19 cellular contexts compared by ENCODE assay signal in genomic region chr5:33275921-33276705, GRCh38.
DNase-seq lines count a peak whose midpoint lies in the region; ATAC-seq and TF ChIP-seq lines count a peak whose summit lies in the region.
"Had no signal": no experiment of that assay in that cellular context is flagged by ENCODE, and none has a peak within 500 bp of the region (broad histone marks: within the 10 kb centered on the region; RNA-seq: fewer than 3 reads in every experiment).

No MANE protein-coding gene starts in this region.

- POLR2A ChIA-PET in GM10248 (lab: Yijun Ruan, JAX), result no interaction called here

- H3K79me2 ChIP-seq in ACC112 (ENCODE audit: control insufficient read depth, insufficient read depth, low read length, unreplicated experiment), result no peaks in the 10 kb centered on the region
- no peaks in the 10 kb centered on the region for H3K79me2 ChIP-seq in GM23338 (replicated peaks; ENCODE audit: insufficient read depth)

- ATAC-seq in GM23338, result no peak
- peak; percentile 48 for ATAC-seq in SK-N-SH treated with all-trans-retinoic acid at 6 μM for 48 hours
- no peak for ATAC-seq in HG02973 (IDR thresholded peaks at IDR 0.05; ENCODE audit: unreplicated experiment)
- no peak for ATAC-seq in GM18870 (IDR thresholded peaks at IDR 0.05; ENCODE audit: unreplicated experiment)
- ATAC-seq: A549; activated T-cell treated with anti-CD3 and anti-CD28 coated beads, Interleukin-2, amount 50 U/mL, for 72 hours; esophagus mucosa; HepG2; left colon had no signal

- TF ChIP-seq CTCF in GM23338 (conservative IDR thresholded peaks at IDR 0.05; ENCODE audit: low read depth in 2 of 2), result no peak
- TF ChIP-seq CTCF in fibroblast of the aortic adventitia (IDR thresholded peaks at IDR 0.05; ENCODE audit: insufficient read depth, low read length), result no peak
- TF ChIP-seq CTCF in GM10248 (IDR thresholded peaks at IDR 0.05; ENCODE audit: control extremely low read depth, extremely low read depth, low read depth, missing control alignments), result no peak

- H3K4me1 ChIP-seq in ACC112 (ENCODE audit: control insufficient read depth, insufficient read depth, low read length, unreplicated experiment) (peaks cover 17% of the 10 kb centered on the region), GM23338 (ENCODE audit: insufficient read depth) (no peaks in the 10 kb centered on the region)

- no peak overlapping the region for H3K27ac Mint-ChIP-seq in GM23338
- H3K27ac Mint-ChIP-seq: activated naive CD8-positive, alpha-beta T cell; activated T-cell treated with anti-CD3 and anti-CD28 coated beads, Interleukin-2, amount 50 U/mL, for 72 hours; CD4-positive, alpha-beta memory T cell had no signal

- no peaks in the 10 kb centered on the region for H3K27me3 ChIP-seq in ACC112 (ENCODE audit: insufficient read depth, low read length)
- H3K27me3 ChIP-seq in GM23338 (ENCODE audit: insufficient read depth), result no peaks in the 10 kb centered on the region
- H3K27me3 ChIP-seq: dorsolateral prefrontal cortex had no signal

- CTCF ChIA-PET in GM10248 (lab: Yijun Ruan, JAX), result no interaction called here

- H3K27ac ChIP-seq in ACC112 (ENCODE audit: low read depth, low read length) (no peak overlapping the region), GM23338 (ENCODE audit: low read depth) (no peak overlapping the region)
- H3K27ac ChIP-seq: A549, dorsolateral prefrontal cortex, SK-N-MC had no signal

- H3K36me3 Mint-ChIP-seq in GM23338 (ENCODE audit: low read depth), result no peaks in the 10 kb centered on the region
- H3K36me3 Mint-ChIP-seq: activated naive CD8-positive, alpha-beta T cell; CD4-positive, alpha-beta memory T cell; mesothelial cell of epicardium had no signal

- H3K9me3 Mint-ChIP-seq in GM23338, result no peaks in the 10 kb centered on the region
- H3K9me3 Mint-ChIP-seq: activated T-cell treated with anti-CD3 and anti-CD28 coated beads, Interleukin-2, amount 50 U/mL, for 72 hours had no signal

- no peak overlapping the region for H3K4me2 ChIP-seq in GM23338
- H3K4me2 ChIP-seq: A549 had no signal

- H3K4me1 Mint-ChIP-seq in GM23338, result no peaks in the 10 kb centered on the region
- H3K4me1 Mint-ChIP-seq: CD4-positive, alpha-beta memory T cell had no signal

- no peaks in the 10 kb centered on the region for H4K20me1 ChIP-seq in GM23338 (replicated peaks; ENCODE audit: insufficient read depth)

- H3K27me3 Mint-ChIP-seq in GM23338 (ENCODE audit: insufficient read depth, low read depth, poor library complexity), result no peaks in the 10 kb centered on the region
- H3K27me3 Mint-ChIP-seq: activated naive CD8-positive, alpha-beta T cell had no signal

- H3K4me3 ChIP-seq in ACC112 (ENCODE audit: low read depth, low read length) (no peak overlapping the region), GM23338 (no peak overlapping the region), fibroblast of the aortic adventitia (ENCODE audit: low read depth, low read length) (no peak overlapping the region)
- H3K4me3 ChIP-seq: A549, dorsolateral prefrontal cortex, SK-N-MC had no signal

- no peaks in the 10 kb centered on the region for H3F3A ChIP-seq in GM23338 (replicated peaks; ENCODE audit: low read depth)

- no peaks in the 10 kb centered on the region for H3K9me2 ChIP-seq in GM23338 (ENCODE audit: insufficient read depth)

- H2AFZ ChIP-seq in ACC112 (ENCODE audit: low read length, unreplicated experiment) (peak overlapping the region; percentile 23), GM23338 (peak overlapping the region; percentile 10; the same call in 1 of the 2 replicates)

- H3K36me3 ChIP-seq in ACC112 (ENCODE audit: insufficient read depth, low read length), result no peaks in the 10 kb centered on the region
- no peaks in the 10 kb centered on the region for H3K36me3 ChIP-seq in GM23338 (ENCODE audit: insufficient read depth)

- no peak for DNase-seq in GM23338 (ENCODE audit: low spot score)
- peak; percentile 46 for DNase-seq in fibroblast of the aortic adventitia (ENCODE audit: low read depth)
- DNase-seq in GM10248 (ENCODE audit: extremely low spot score), result no peak
- no peak for DNase-seq in mucosa of gallbladder (ENCODE audit: low spot score)
- DNase-seq: activated T-cell treated with anti-CD3 and anti-CD28 coated beads, Interleukin-2, amount 50 U/mL, for 72 hours; CD4-positive, alpha-beta memory T cell; dorsolateral prefrontal cortex; left colon; NCI-H146 had no signal

- H3K4me3 Mint-ChIP-seq in GM23338, result no peak overlapping the region
- H3K4me3 Mint-ChIP-seq: activated naive CD8-positive, alpha-beta T cell; activated T-cell treated with anti-CD3 and anti-CD28 coated beads, Interleukin-2, amount 50 U/mL, for 72 hours; CD4-positive, alpha-beta memory T cell; mesothelial cell of epicardium had no signal

TF ChIP-seq in GM23338, 12 proteins besides CTCF, POLR2A, EP300 and RAD21 (continues in another document):
- TF ChIP-seq ZNF114 (CRISPR knock-in tag; IDR thresholded peaks at IDR 0.05) (no peak), NANOG (IDR thresholded peaks at IDR 0.05; ENCODE audit: borderline replicate concordance) (no peak)
- TF ChIP-seq, protein P1, sequence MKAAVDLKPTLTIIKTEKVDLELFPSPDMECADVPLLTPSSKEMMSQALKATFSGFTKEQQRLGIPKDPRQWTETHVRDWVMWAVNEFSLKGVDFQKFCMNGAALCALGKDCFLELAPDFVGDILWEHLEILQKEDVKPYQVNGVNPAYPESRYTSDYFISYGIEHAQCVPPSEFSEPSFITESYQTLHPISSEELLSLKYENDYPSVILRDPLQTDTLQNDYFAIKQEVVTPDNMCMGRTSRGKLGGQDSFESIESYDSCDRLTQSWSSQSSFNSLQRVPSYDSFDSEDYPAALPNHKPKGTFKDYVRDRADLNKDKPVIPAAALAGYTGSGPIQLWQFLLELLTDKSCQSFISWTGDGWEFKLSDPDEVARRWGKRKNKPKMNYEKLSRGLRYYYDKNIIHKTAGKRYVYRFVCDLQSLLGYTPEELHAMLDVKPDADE (IDR thresholded peaks at IDR 0.05), result no peak
- TF ChIP-seq, protein P2, sequence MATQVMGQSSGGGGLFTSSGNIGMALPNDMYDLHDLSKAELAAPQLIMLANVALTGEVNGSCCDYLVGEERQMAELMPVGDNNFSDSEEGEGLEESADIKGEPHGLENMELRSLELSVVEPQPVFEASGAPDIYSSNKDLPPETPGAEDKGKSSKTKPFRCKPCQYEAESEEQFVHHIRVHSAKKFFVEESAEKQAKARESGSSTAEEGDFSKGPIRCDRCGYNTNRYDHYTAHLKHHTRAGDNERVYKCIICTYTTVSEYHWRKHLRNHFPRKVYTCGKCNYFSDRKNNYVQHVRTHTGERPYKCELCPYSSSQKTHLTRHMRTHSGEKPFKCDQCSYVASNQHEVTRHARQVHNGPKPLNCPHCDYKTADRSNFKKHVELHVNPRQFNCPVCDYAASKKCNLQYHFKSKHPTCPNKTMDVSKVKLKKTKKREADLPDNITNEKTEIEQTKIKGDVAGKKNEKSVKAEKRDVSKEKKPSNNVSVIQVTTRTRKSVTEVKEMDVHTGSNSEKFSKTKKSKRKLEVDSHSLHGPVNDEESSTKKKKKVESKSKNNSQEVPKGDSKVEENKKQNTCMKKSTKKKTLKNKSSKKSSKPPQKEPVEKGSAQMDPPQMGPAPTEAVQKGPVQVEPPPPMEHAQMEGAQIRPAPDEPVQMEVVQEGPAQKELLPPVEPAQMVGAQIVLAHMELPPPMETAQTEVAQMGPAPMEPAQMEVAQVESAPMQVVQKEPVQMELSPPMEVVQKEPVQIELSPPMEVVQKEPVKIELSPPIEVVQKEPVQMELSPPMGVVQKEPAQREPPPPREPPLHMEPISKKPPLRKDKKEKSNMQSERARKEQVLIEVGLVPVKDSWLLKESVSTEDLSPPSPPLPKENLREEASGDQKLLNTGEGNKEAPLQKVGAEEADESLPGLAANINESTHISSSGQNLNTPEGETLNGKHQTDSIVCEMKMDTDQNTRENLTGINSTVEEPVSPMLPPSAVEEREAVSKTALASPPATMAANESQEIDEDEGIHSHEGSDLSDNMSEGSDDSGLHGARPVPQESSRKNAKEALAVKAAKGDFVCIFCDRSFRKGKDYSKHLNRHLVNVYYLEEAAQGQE (IDR thresholded peaks at IDR 0.05; ENCODE audit: unreplicated experiment), result no peak

TF ChIP-seq in SK-N-SH treated with all-trans-retinoic acid at 6 μM for 48 hours, 23 proteins besides CTCF, POLR2A, EP300 and RAD21 (continues in another document):
- TF ChIP-seq ZC3H10 (CRISPR knock-in tag; IDR thresholded peaks at IDR 0.05) (no peak), ZNF565 (CRISPR knock-in tag; conservative IDR thresholded peaks at IDR 0.05; ENCODE audit: low read depth) (no peak), PPARA (CRISPR knock-in tag; IDR thresholded peaks at IDR 0.05; ENCODE audit: borderline replicate concordance) (no peak), TSHZ2 (CRISPR knock-in tag; IDR thresholded peaks at IDR 0.05) (no peak), ESRRG (CRISPR knock-in tag; IDR thresholded peaks at IDR 0.05) (no peak), ZNF8 (CRISPR knock-in tag; IDR thresholded peaks at IDR 0.05) (no peak), BACH2 (CRISPR knock-in tag; IDR thresholded peaks at IDR 0.05; ENCODE audit: borderline replicate concordance) (no peak)
